Comparison of ENCODE assay signal across 1 cellular context in the genomic region with DNA sequence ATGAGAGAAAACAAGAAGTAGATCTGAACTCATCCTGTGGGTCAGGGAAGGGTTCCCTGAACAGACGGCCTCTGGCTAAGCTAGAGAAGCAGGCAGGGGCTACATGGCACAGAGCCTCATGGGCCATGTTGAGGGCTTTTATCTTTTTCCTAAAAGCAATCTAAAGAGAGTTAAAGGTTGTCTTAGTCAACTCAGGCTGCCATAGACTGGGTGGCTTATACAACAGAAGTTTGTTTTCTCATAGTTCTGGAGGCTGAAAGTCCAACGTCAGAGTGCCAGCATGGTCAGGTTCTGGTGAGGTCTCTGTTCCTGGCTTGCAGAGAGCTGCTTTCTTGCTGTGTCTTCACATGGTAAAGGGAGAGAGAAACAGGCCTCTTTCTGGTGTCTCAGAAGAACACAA.
TF ChIP-seq lines count a peak whose summit lies in the region.

No MANE protein-coding gene starts in this region.

TF ChIP-seq in HepG2, 621 proteins besides CTCF, POLR2A, EP300 and RAD21 (continued from another document):
- TF ChIP-seq, protein P1, sequence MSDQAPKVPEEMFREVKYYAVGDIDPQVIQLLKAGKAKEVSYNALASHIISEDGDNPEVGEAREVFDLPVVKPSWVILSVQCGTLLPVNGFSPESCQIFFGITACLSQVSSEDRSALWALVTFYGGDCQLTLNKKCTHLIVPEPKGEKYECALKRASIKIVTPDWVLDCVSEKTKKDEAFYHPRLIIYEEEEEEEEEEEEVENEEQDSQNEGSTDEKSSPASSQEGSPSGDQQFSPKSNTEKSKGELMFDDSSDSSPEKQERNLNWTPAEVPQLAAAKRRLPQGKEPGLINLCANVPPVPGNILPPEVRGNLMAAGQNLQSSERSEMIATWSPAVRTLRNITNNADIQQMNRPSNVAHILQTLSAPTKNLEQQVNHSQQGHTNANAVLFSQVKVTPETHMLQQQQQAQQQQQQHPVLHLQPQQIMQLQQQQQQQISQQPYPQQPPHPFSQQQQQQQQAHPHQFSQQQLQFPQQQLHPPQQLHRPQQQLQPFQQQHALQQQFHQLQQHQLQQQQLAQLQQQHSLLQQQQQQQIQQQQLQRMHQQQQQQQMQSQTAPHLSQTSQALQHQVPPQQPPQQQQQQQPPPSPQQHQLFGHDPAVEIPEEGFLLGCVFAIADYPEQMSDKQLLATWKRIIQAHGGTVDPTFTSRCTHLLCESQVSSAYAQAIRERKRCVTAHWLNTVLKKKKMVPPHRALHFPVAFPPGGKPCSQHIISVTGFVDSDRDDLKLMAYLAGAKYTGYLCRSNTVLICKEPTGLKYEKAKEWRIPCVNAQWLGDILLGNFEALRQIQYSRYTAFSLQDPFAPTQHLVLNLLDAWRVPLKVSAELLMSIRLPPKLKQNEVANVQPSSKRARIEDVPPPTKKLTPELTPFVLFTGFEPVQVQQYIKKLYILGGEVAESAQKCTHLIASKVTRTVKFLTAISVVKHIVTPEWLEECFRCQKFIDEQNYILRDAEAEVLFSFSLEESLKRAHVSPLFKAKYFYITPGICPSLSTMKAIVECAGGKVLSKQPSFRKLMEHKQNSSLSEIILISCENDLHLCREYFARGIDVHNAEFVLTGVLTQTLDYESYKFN (CRISPR knock-in tag; conservative IDR thresholded peaks at IDR 0.05): peak; percentile 71
- peak; percentile 36; the same call in 1 of the 2 replicates for TF ChIP-seq NCOR1 (IDR thresholded peaks at IDR 0.05; ENCODE audit: borderline replicate concordance, low read length)
- TF ChIP-seq, protein P2, sequence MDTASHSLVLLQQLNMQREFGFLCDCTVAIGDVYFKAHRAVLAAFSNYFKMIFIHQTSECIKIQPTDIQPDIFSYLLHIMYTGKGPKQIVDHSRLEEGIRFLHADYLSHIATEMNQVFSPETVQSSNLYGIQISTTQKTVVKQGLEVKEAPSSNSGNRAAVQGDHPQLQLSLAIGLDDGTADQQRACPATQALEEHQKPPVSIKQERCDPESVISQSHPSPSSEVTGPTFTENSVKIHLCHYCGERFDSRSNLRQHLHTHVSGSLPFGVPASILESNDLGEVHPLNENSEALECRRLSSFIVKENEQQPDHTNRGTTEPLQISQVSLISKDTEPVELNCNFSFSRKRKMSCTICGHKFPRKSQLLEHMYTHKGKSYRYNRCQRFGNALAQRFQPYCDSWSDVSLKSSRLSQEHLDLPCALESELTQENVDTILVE (CRISPR knock-in tag; IDR thresholded peaks at IDR 0.05): no peak
- TF ChIP-seq ZNF382 (CRISPR knock-in tag; IDR thresholded peaks at IDR 0.05; ENCODE audit: borderline replicate concordance): no peak
- TF ChIP-seq, protein P3, sequence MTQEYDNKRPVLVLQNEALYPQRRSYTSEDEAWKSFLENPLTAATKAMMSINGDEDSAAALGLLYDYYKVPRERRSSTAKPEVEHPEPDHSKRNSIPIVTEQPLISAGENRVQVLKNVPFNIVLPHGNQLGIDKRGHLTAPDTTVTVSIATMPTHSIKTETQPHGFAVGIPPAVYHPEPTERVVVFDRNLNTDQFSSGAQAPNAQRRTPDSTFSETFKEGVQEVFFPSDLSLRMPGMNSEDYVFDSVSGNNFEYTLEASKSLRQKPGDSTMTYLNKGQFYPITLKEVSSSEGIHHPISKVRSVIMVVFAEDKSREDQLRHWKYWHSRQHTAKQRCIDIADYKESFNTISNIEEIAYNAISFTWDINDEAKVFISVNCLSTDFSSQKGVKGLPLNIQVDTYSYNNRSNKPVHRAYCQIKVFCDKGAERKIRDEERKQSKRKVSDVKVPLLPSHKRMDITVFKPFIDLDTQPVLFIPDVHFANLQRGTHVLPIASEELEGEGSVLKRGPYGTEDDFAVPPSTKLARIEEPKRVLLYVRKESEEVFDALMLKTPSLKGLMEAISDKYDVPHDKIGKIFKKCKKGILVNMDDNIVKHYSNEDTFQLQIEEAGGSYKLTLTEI (CRISPR knock-in tag; conservative IDR thresholded peaks at IDR 0.05): no peak
- TF ChIP-seq, protein P4, sequence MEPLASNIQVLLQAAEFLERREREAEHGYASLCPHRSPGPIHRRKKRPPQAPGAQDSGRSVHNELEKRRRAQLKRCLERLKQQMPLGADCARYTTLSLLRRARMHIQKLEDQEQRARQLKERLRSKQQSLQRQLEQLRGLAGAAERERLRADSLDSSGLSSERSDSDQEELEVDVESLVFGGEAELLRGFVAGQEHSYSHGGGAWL (CRISPR knock-in tag; IDR thresholded peaks at IDR 0.05): no peak
- TF ChIP-seq, protein P5, sequence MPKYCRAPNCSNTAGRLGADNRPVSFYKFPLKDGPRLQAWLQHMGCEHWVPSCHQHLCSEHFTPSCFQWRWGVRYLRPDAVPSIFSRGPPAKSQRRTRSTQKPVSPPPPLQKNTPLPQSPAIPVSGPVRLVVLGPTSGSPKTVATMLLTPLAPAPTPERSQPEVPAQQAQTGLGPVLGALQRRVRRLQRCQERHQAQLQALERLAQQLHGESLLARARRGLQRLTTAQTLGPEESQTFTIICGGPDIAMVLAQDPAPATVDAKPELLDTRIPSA (CRISPR knock-in tag; IDR thresholded peaks at IDR 0.05; ENCODE audit: borderline replicate concordance): no peak
- TF ChIP-seq HNF4A (CRISPR knock-in tag; IDR thresholded peaks at IDR 0.05): peak; percentile 72
- TF ChIP-seq, protein P6, sequence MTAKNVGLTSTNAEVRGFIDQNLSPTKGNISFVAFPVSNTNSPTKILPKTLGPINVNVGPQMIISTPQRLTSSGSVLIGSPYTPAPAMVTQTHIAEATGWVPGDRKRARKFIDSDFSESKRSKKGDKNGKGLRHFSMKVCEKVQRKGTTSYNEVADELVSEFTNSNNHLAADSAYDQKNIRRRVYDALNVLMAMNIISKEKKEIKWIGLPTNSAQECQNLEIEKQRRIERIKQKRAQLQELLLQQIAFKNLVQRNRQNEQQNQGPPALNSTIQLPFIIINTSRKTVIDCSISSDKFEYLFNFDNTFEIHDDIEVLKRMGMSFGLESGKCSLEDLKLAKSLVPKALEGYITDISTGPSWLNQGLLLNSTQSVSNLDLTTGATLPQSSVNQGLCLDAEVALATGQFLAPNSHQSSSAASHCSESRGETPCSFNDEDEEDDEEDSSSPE (CRISPR knock-in tag; IDR thresholded peaks at IDR 0.05): peak; percentile 16; the same call in 1 of the 2 replicates
- no peak; the same call in 1 of the 2 replicates for TF ChIP-seq SPEN (CRISPR knock-in tag; IDR thresholded peaks at IDR 0.05; ENCODE audit: low read depth)
- TF ChIP-seq TCF7 (IDR thresholded peaks at IDR 0.05; ENCODE audit: low read depth): 0 out of 2 replicates have a peak, but pooled peaks have one; percentile 40
- TF ChIP-seq, protein P7, sequence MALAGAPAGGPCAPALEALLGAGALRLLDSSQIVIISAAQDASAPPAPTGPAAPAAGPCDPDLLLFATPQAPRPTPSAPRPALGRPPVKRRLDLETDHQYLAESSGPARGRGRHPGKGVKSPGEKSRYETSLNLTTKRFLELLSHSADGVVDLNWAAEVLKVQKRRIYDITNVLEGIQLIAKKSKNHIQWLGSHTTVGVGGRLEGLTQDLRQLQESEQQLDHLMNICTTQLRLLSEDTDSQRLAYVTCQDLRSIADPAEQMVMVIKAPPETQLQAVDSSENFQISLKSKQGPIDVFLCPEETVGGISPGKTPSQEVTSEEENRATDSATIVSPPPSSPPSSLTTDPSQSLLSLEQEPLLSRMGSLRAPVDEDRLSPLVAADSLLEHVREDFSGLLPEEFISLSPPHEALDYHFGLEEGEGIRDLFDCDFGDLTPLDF (CRISPR knock-in tag; IDR thresholded peaks at IDR 0.05): no peak
- TF ChIP-seq, protein P8, sequence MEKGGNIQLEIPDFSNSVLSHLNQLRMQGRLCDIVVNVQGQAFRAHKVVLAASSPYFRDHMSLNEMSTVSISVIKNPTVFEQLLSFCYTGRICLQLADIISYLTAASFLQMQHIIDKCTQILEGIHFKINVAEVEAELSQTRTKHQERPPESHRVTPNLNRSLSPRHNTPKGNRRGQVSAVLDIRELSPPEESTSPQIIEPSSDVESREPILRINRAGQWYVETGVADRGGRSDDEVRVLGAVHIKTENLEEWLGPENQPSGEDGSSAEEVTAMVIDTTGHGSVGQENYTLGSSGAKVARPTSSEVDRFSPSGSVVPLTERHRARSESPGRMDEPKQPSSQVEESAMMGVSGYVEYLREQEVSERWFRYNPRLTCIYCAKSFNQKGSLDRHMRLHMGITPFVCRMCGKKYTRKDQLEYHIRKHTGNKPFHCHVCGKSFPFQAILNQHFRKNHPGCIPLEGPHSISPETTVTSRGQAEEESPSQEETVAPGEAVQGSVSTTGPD (CRISPR knock-in tag; IDR thresholded peaks at IDR 0.05): no peak
- 0 out of 2 replicates have a peak, but pooled peaks have one; percentile 38 for TF ChIP-seq YEATS4 (CRISPR knock-in tag; IDR thresholded peaks at IDR 0.05; ENCODE audit: borderline replicate concordance)
- TF ChIP-seq ZNF772 (CRISPR knock-in tag; IDR thresholded peaks at IDR 0.05): no peak
- TF ChIP-seq CREB1 (IDR thresholded peaks at IDR 0.05): 0 out of 2 replicates have a peak, but pooled peaks have one; percentile 4
- no peak for TF ChIP-seq CREB1 (CRISPR knock-in tag; IDR thresholded peaks at IDR 0.05)
- TF ChIP-seq ISL2 (CRISPR knock-in tag; IDR thresholded peaks at IDR 0.05): no peak
- no peak for TF ChIP-seq DNMT1 (CRISPR knock-in tag; IDR thresholded peaks at IDR 0.05)
- 0 out of 2 replicates have a peak, but pooled peaks have one; percentile 49 for TF ChIP-seq DMAP1 (CRISPR knock-in tag; IDR thresholded peaks at IDR 0.05)
- no peak for TF ChIP-seq DR1 (CRISPR knock-in tag; IDR thresholded peaks at IDR 0.05)
- TF ChIP-seq SOX13 (IDR thresholded peaks at IDR 0.05): no peak
- TF ChIP-seq SOX13 (CRISPR knock-in tag; conservative IDR thresholded peaks at IDR 0.05 in 1 of 2, IDR thresholded peaks at IDR 0.05 in 1 of 2): peak in 1 of 2 experiments; percentile 39; a peak in 1 of 4 replicates
- no peak for TF ChIP-seq KLF15 (CRISPR knock-in tag; IDR thresholded peaks at IDR 0.05; ENCODE audit: borderline replicate concordance)
- TF ChIP-seq ZMYM3 (CRISPR knock-in tag; IDR thresholded peaks at IDR 0.05): peak; percentile 55; the same call in 1 of the 2 replicates
- no peak for TF ChIP-seq SOX6 (IDR thresholded peaks at IDR 0.05)
- TF ChIP-seq SOX6 (CRISPR knock-in tag; IDR thresholded peaks at IDR 0.05): peak; percentile 26; the same call in 1 of the 2 replicates
- TF ChIP-seq, protein P9, sequence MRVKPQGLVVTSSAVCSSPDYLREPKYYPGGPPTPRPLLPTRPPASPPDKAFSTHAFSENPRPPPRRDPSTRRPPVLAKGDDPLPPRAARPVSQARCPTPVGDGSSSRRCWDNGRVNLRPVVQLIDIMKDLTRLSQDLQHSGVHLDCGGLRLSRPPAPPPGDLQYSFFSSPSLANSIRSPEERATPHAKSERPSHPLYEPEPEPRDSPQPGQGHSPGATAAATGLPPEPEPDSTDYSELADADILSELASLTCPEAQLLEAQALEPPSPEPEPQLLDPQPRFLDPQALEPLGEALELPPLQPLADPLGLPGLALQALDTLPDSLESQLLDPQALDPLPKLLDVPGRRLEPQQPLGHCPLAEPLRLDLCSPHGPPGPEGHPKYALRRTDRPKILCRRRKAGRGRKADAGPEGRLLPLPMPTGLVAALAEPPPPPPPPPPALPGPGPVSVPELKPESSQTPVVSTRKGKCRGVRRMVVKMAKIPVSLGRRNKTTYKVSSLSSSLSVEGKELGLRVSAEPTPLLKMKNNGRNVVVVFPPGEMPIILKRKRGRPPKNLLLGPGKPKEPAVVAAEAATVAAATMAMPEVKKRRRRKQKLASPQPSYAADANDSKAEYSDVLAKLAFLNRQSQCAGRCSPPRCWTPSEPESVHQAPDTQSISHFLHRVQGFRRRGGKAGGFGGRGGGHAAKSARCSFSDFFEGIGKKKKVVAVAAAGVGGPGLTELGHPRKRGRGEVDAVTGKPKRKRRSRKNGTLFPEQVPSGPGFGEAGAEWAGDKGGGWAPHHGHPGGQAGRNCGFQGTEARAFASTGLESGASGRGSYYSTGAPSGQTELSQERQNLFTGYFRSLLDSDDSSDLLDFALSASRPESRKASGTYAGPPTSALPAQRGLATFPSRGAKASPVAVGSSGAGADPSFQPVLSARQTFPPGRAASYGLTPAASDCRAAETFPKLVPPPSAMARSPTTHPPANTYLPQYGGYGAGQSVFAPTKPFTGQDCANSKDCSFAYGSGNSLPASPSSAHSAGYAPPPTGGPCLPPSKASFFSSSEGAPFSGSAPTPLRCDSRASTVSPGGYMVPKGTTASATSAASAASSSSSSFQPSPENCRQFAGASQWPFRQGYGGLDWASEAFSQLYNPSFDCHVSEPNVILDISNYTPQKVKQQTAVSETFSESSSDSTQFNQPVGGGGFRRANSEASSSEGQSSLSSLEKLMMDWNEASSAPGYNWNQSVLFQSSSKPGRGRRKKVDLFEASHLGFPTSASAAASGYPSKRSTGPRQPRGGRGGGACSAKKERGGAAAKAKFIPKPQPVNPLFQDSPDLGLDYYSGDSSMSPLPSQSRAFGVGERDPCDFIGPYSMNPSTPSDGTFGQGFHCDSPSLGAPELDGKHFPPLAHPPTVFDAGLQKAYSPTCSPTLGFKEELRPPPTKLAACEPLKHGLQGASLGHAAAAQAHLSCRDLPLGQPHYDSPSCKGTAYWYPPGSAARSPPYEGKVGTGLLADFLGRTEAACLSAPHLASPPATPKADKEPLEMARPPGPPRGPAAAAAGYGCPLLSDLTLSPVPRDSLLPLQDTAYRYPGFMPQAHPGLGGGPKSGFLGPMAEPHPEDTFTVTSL (CRISPR knock-in tag; IDR thresholded peaks at IDR 0.05; ENCODE audit: borderline replicate concordance): peak; percentile 74; the same call in 1 of the 2 replicates
